2 cellular contexts compared by ENCODE assay signal in genomic region chr1:16183157-16183556, GRCh38.
TF ChIP-seq lines count a peak whose summit lies in the region.

No MANE protein-coding gene starts in this region.

TF ChIP-seq in A549, 52 proteins besides CTCF, POLR2A, EP300 and RAD21:
- no peak for TF ChIP-seq CBX2 (IDR thresholded peaks at IDR 0.05; ENCODE audit: borderline replicate concordance, low read depth)
- TF ChIP-seq FOSL2 (IDR thresholded peaks at IDR 0.05): no peak
- TF ChIP-seq FOSL2 (CRISPR knock-in tag; IDR thresholded peaks at IDR 0.05): peak; percentile 48; the same call in 1 of the 2 replicates
- TF ChIP-seq ESRRA (IDR thresholded peaks at IDR 0.05; ENCODE audit: borderline replicate concordance, low read length): no peak
- no peak for TF ChIP-seq EHMT2 (IDR thresholded peaks at IDR 0.05; ENCODE audit: low read depth)
- TF ChIP-seq HEYL (CRISPR knock-in tag; IDR thresholded peaks at IDR 0.05): no peak
- TF ChIP-seq PBX3 (IDR thresholded peaks at IDR 0.05): no peak
- peak; percentile 15 to 74; a peak in 2 of 4 replicates for TF ChIP-seq CEBPB (IDR thresholded peaks at IDR 0.05)
- no peak for TF ChIP-seq FOXS1 (CRISPR knock-in tag; IDR thresholded peaks at IDR 0.05)
- TF ChIP-seq TFCP2L1 (CRISPR knock-in tag; IDR thresholded peaks at IDR 0.05): no peak
- TF ChIP-seq JUNB (IDR thresholded peaks at IDR 0.05): no peak
TF ChIP-seq in A549: peak in this region for 2.

TF ChIP-seq in H1, 55 proteins besides CTCF, POLR2A, EP300 and RAD21:
- TF ChIP-seq CREB1 (IDR thresholded peaks at IDR 0.05): no peak
- TF ChIP-seq FOSL1 (IDR thresholded peaks at IDR 0.05; ENCODE audit: insufficient read depth, low read depth, low read length): no peak
- no peak for TF ChIP-seq PHF8 (conservative IDR thresholded peaks at IDR 0.05; ENCODE audit: low read depth, low read length)
- no peak for TF ChIP-seq MAFK (IDR thresholded peaks at IDR 0.05; ENCODE audit: low read depth, low read length)
- TF ChIP-seq CEBPB (IDR thresholded peaks at IDR 0.05; ENCODE audit: low read depth, low read length): no peak
- TF ChIP-seq BCL11A (IDR thresholded peaks at IDR 0.05; ENCODE audit: low read depth in 2 of 2, low read length in 2 of 2): no peak
- TF ChIP-seq GABPA (IDR thresholded peaks at IDR 0.05; ENCODE audit: borderline replicate concordance, insufficient read depth, low read length): no peak
- no peak for TF ChIP-seq POLR2AphosphoS5 (IDR thresholded peaks at IDR 0.05; ENCODE audit: low read depth, low read length)
- TF ChIP-seq CHD1 (IDR thresholded peaks at IDR 0.05; ENCODE audit: low read depth, low read length): no peak
- TF ChIP-seq E2F6 (IDR thresholded peaks at IDR 0.05): no peak
- TF ChIP-seq HDAC6 (IDR thresholded peaks at IDR 0.05; ENCODE audit: low read depth, low read length): no peak
- no peak for TF ChIP-seq SP1 (IDR thresholded peaks at IDR 0.05; ENCODE audit: low read depth, low read length)
- no peak for TF ChIP-seq TCF12 (IDR thresholded peaks at IDR 0.05; ENCODE audit: low read depth, low read length)
- TF ChIP-seq JUND (IDR thresholded peaks at IDR 0.05; ENCODE audit: low read length): no peak
- no peak for TF ChIP-seq POU5F1 (IDR thresholded peaks at IDR 0.05; ENCODE audit: low read depth, low read length)
- TF ChIP-seq USF2 (IDR thresholded peaks at IDR 0.05; ENCODE audit: low read length): no peak
- no peak for TF ChIP-seq SAP30 (IDR thresholded peaks at IDR 0.05; ENCODE audit: insufficient read depth, insufficient replicate concordance, low read length)
- no peak for TF ChIP-seq EGR1 (IDR thresholded peaks at IDR 0.05; ENCODE audit: borderline replicate concordance, low read depth, low read length)
- no peak for TF ChIP-seq NANOG (IDR thresholded peaks at IDR 0.05; ENCODE audit: insufficient read depth, low read depth, low read length, poor library complexity, severe bottlenecking)
- TF ChIP-seq GTF2F1 (IDR thresholded peaks at IDR 0.05; ENCODE audit: borderline replicate concordance, low read depth, low read length): no peak
